In genomic region chr2:42879116-42879705, GRCh38 we compare ENCODE assay signal across 2 cellular contexts.
TF ChIP-seq lines count a peak whose summit lies in the region.

No MANE protein-coding gene starts in this region.

TF ChIP-seq in GM23338, 12 proteins besides CTCF, POLR2A, EP300 and RAD21 (continued from another document):
- TF ChIP-seq ZNF462 (CRISPR knock-in tag; IDR thresholded peaks at IDR 0.05) (no peak), EZH2 (IDR thresholded peaks at IDR 0.05; ENCODE audit: low read depth, unreplicated experiment) (no peak), REST (IDR thresholded peaks at IDR 0.05; ENCODE audit: unreplicated experiment) (no peak), STAT1 (IDR thresholded peaks at IDR 0.05; ENCODE audit: unreplicated experiment) (no peak), CREB1 (CRISPR knock-in tag; IDR thresholded peaks at IDR 0.05; ENCODE audit: low read depth) (no peak), JUNB (IDR thresholded peaks at IDR 0.05; ENCODE audit: unreplicated experiment) (no peak)
TF ChIP-seq in GM23338: peak in this region for 0.

TF ChIP-seq in endothelial cell of umbilical vein, 7 proteins besides CTCF, POLR2A, EP300 and RAD21 (continued from another document):
- no peak for TF ChIP-seq GATA2 (IDR thresholded peaks at IDR 0.05; ENCODE audit: insufficient read depth, insufficient read length, low read depth, low read length)
- no peak for TF ChIP-seq FOS (IDR thresholded peaks at IDR 0.05; ENCODE audit: borderline replicate concordance, insufficient read depth, low read length)
- TF ChIP-seq MAX (IDR thresholded peaks at IDR 0.05; ENCODE audit: insufficient read depth, insufficient read length), result no peak
- TF ChIP-seq EZH2 (IDR thresholded peaks at IDR 0.05; ENCODE audit: borderline replicate concordance, low read depth, low read length, severe bottlenecking), result no peak
TF ChIP-seq in endothelial cell of umbilical vein: peak in this region for 0.
